Comparison of ENCODE assay signal across 1 cellular context in the genomic region with DNA sequence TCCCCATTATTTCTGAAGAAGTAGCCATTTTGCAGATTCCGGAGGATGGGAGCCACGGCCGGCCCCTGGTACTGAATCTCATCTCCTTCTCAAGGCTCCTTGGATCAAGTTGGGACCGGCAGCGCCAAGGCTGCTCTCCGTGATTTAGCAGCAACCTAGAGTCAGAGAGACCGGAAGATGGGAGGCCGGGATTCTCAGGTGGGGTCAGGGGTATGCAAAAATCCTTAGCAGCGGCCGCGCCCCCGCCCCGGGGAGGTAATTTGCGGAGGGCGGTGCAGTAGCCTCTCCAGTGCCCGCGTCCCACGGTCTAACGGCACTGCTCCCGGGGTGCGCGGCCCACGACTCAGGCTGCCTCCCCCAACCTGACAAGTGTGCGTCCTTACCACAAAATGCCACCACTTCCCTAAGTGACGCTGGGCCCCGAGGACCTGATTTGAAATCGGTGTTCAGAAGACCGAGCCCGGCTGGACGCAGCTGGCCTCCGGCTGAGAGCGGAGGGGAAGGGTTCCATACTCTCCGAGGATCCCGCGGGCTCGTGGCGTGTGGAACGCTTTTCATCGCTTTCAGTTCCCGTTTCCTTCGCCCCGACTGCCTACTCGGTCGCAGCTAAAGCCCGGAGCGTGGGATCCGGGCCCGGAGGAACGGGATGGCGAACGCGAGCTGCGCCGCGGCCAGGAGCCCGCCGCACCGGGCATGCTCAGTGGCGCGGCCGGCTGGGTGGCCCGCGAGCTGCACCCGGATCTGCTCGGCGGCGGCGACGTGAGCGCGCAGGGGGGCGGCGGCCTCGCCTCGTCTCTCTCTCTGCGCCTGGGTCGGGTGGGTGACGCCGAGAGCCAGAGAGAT.
TF ChIP-seq lines count a peak whose summit lies in the region.

A gene with protein sequence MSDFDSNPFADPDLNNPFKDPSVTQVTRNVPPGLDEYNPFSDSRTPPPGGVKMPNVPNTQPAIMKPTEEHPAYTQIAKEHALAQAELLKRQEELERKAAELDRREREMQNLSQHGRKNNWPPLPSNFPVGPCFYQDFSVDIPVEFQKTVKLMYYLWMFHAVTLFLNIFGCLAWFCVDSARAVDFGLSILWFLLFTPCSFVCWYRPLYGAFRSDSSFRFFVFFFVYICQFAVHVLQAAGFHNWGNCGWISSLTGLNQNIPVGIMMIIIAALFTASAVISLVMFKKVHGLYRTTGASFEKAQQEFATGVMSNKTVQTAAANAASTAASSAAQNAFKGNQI (plus strand): TSS at position 787 of the 843 bp plus-strand sequence. CDS start 55 bp downstream, at position 842.

TF ChIP-seq in HepG2, 621 proteins besides CTCF, POLR2A, EP300 and RAD21 (continued from another document and continues in another):
- TF ChIP-seq, protein P1, sequence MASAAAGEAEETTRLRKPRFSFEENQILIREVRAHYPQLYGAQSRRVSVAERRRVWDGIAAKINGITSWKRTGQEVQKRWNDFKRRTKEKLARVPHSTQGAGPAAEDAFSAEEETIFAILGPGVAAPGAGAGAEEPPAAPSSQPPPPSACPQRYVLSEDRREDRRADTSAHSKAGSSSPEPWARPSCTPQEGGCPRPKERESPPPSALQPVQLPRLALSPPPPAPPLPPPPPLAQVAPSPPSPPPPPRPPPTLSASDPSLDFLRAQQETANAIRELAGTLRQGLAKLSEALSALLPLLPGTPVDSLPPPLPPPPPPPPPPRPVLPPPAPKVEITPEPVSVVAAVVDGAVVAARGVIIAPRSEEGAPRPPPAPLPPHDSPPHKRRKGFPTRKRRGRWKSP (CRISPR knock-in tag; IDR thresholded peaks at IDR 0.05), result peak; percentile 64
- TF ChIP-seq MYC (CRISPR knock-in tag; IDR thresholded peaks at IDR 0.05; ENCODE audit: borderline replicate concordance), result peak; percentile 89
- 0 out of 2 replicates have a peak, but pooled peaks have one; percentile 14 for TF ChIP-seq ZNF292 (CRISPR knock-in tag; IDR thresholded peaks at IDR 0.05; ENCODE audit: borderline replicate concordance, low read depth)
- TF ChIP-seq, protein P2, sequence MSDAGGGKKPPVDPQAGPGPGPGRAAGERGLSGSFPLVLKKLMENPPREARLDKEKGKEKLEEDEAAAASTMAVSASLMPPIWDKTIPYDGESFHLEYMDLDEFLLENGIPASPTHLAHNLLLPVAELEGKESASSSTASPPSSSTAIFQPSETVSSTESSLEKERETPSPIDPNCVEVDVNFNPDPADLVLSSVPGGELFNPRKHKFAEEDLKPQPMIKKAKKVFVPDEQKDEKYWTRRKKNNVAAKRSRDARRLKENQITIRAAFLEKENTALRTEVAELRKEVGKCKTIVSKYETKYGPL (CRISPR knock-in tag; IDR thresholded peaks at IDR 0.05), result no peak
- TF ChIP-seq ESRRA (CRISPR knock-in tag; IDR thresholded peaks at IDR 0.05; ENCODE audit: low read depth), result no peak
- TF ChIP-seq SALL1 (CRISPR knock-in tag; IDR thresholded peaks at IDR 0.05), result peak; percentile 58
- 0 out of 2 replicates have a peak, but pooled peaks have one; percentile 38 for TF ChIP-seq ZNF607 (CRISPR knock-in tag; IDR thresholded peaks at IDR 0.05; ENCODE audit: borderline replicate concordance)
- 0 out of 2 replicates have a peak, but pooled peaks have one; percentile 49 for TF ChIP-seq TP53 (CRISPR knock-in tag; conservative IDR thresholded peaks at IDR 0.05)
- no peak for TF ChIP-seq ZNF382 (CRISPR knock-in tag; IDR thresholded peaks at IDR 0.05; ENCODE audit: borderline replicate concordance)
- TF ChIP-seq KMT2A (CRISPR knock-in tag; IDR thresholded peaks at IDR 0.05), result peak; percentile 88
- peak; percentile 31; the same call in 1 of the 2 replicates for TF ChIP-seq BORCS8-MEF2B (CRISPR knock-in tag; IDR thresholded peaks at IDR 0.05)
- peak; percentile 51; the same call in 1 of the 2 replicates for TF ChIP-seq ZNF768 (CRISPR knock-in tag; IDR thresholded peaks at IDR 0.05)
- 0 out of 2 replicates have a peak, but pooled peaks have one; percentile 17 for TF ChIP-seq AHR (CRISPR knock-in tag; IDR thresholded peaks at IDR 0.05)
- TF ChIP-seq ZNF83 (CRISPR knock-in tag; IDR thresholded peaks at IDR 0.05; ENCODE audit: borderline replicate concordance), result 0 out of 2 replicates have a peak, but pooled peaks have one; percentile 86
- 0 out of 2 replicates have a peak, but pooled peaks have one; percentile 31 for TF ChIP-seq ZNF468 (CRISPR knock-in tag; IDR thresholded peaks at IDR 0.05)
- TF ChIP-seq ZFY (CRISPR knock-in tag; IDR thresholded peaks at IDR 0.05), result peak; percentile 59
- TF ChIP-seq, protein P3, sequence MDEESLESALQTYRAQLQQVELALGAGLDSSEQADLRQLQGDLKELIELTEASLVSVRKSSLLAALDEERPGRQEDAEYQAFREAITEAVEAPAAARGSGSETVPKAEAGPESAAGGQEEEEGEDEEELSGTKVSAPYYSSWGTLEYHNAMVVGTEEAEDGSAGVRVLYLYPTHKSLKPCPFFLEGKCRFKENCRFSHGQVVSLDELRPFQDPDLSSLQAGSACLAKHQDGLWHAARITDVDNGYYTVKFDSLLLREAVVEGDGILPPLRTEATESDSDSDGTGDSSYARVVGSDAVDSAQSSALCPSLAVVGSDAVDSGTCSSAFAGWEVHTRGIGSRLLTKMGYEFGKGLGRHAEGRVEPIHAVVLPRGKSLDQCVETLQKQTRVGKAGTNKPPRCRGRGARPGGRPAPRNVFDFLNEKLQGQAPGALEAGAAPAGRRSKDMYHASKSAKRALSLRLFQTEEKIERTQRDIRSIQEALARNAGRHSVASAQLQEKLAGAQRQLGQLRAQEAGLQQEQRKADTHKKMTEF (CRISPR knock-in tag; IDR thresholded peaks at IDR 0.05), result peak; percentile 76
- TF ChIP-seq SSRP1 (CRISPR knock-in tag; IDR thresholded peaks at IDR 0.05), result no peak
- peak; percentile 48; the same call in 1 of the 2 replicates for TF ChIP-seq ZNF501 (CRISPR knock-in tag; IDR thresholded peaks at IDR 0.05)
- TF ChIP-seq ZNF703 (CRISPR knock-in tag; IDR thresholded peaks at IDR 0.05; ENCODE audit: borderline replicate concordance), result 0 out of 2 replicates have a peak, but pooled peaks have one; percentile 44
- TF ChIP-seq JUNB (CRISPR knock-in tag; IDR thresholded peaks at IDR 0.05; ENCODE audit: borderline replicate concordance), result no peak
- peak; percentile 51; the same call in 1 of the 2 replicates for TF ChIP-seq ZFP36L1 (CRISPR knock-in tag; IDR thresholded peaks at IDR 0.05)
- TF ChIP-seq ZSCAN20 (CRISPR knock-in tag; IDR thresholded peaks at IDR 0.05; ENCODE audit: borderline replicate concordance), result no peak
- TF ChIP-seq CCDC6 (CRISPR knock-in tag; IDR thresholded peaks at IDR 0.05), result peak; percentile 77; the same call in 1 of the 2 replicates
- TF ChIP-seq CBX5 (CRISPR knock-in tag; IDR thresholded peaks at IDR 0.05; ENCODE audit: borderline replicate concordance), result no peak
- TF ChIP-seq ZNF782 (CRISPR knock-in tag; IDR thresholded peaks at IDR 0.05; ENCODE audit: borderline replicate concordance), result peak; percentile 61; the same call in 1 of the 2 replicates
- TF ChIP-seq ZBTB20 (CRISPR knock-in tag; IDR thresholded peaks at IDR 0.05; ENCODE audit: borderline replicate concordance, low read depth), result no peak; the same call in 1 of the 2 replicates
- TF ChIP-seq ZNF788 (CRISPR knock-in tag; IDR thresholded peaks at IDR 0.05; ENCODE audit: borderline replicate concordance), result peak; percentile 12; the same call in 1 of the 2 replicates
- peak; percentile 34; the same call in 1 of the 2 replicates for TF ChIP-seq ARID2 (CRISPR knock-in tag; IDR thresholded peaks at IDR 0.05; ENCODE audit: borderline replicate concordance)
- TF ChIP-seq, protein P4, sequence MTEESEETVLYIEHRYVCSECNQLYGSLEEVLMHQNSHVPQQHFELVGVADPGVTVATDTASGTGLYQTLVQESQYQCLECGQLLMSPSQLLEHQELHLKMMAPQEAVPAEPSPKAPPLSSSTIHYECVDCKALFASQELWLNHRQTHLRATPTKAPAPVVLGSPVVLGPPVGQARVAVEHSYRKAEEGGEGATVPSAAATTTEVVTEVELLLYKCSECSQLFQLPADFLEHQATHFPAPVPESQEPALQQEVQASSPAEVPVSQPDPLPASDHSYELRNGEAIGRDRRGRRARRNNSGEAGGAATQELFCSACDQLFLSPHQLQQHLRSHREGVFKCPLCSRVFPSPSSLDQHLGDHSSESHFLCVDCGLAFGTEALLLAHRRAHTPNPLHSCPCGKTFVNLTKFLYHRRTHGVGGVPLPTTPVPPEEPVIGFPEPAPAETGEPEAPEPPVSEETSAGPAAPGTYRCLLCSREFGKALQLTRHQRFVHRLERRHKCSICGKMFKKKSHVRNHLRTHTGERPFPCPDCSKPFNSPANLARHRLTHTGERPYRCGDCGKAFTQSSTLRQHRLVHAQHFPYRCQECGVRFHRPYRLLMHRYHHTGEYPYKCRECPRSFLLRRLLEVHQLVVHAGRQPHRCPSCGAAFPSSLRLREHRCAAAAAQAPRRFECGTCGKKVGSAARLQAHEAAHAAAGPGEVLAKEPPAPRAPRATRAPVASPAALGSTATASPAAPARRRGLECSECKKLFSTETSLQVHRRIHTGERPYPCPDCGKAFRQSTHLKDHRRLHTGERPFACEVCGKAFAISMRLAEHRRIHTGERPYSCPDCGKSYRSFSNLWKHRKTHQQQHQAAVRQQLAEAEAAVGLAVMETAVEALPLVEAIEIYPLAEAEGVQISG (CRISPR knock-in tag; IDR thresholded peaks at IDR 0.05), result peak; percentile 80
- peak; percentile 69; the same call in 1 of the 2 replicates for TF ChIP-seq PRMT3 (CRISPR knock-in tag; IDR thresholded peaks at IDR 0.05; ENCODE audit: borderline replicate concordance, low read depth)
- TF ChIP-seq, protein P5, sequence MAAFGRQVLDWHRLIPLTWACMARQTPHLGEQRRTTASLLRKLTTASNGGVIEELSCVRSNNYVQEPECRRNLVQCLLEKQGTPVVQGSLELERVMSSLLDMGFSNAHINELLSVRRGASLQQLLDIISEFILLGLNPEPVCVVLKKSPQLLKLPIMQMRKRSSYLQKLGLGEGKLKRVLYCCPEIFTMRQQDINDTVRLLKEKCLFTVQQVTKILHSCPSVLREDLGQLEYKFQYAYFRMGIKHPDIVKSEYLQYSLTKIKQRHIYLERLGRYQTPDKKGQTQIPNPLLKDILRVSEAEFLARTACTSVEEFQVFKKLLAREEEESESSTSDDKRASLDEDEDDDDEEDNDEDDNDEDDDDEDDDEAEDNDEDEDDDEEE (CRISPR knock-in tag; IDR thresholded peaks at IDR 0.05), result peak; percentile 74; the same call in 1 of the 2 replicates
- no peak for TF ChIP-seq AGO1 (IDR thresholded peaks at IDR 0.05; ENCODE audit: low read depth, low read length, poor library complexity, severe bottlenecking)
- 0 out of 2 replicates have a peak, but pooled peaks have one; percentile 47 for TF ChIP-seq ZNF746 (CRISPR knock-in tag; IDR thresholded peaks at IDR 0.05)
- TF ChIP-seq ZNF510 (CRISPR knock-in tag; IDR thresholded peaks at IDR 0.05; ENCODE audit: low read depth), result 0 out of 2 replicates have a peak, but pooled peaks have one; percentile 74
- TF ChIP-seq, protein P6, sequence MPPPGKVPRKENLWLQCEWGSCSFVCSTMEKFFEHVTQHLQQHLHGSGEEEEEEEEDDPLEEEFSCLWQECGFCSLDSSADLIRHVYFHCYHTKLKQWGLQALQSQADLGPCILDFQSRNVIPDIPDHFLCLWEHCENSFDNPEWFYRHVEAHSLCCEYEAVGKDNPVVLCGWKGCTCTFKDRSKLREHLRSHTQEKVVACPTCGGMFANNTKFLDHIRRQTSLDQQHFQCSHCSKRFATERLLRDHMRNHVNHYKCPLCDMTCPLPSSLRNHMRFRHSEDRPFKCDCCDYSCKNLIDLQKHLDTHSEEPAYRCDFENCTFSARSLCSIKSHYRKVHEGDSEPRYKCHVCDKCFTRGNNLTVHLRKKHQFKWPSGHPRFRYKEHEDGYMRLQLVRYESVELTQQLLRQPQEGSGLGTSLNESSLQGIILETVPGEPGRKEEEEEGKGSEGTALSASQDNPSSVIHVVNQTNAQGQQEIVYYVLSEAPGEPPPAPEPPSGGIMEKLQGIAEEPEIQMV (CRISPR knock-in tag; IDR thresholded peaks at IDR 0.05; ENCODE audit: low read depth), result peak; percentile 29; the same call in 1 of the 2 replicates
- peak; percentile 57; the same call in 1 of the 2 replicates for TF ChIP-seq ZNF605 (CRISPR knock-in tag; IDR thresholded peaks at IDR 0.05)
- 0 out of 2 replicates have a peak, but pooled peaks have one; percentile 65 for TF ChIP-seq ZNF777 (CRISPR knock-in tag; IDR thresholded peaks at IDR 0.05)
- TF ChIP-seq, protein P7, sequence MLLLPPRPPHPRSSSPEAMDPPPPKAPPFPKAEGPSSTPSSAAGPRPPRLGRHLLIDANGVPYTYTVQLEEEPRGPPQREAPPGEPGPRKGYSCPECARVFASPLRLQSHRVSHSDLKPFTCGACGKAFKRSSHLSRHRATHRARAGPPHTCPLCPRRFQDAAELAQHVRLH (CRISPR knock-in tag; IDR thresholded peaks at IDR 0.05; ENCODE audit: borderline replicate concordance, low read depth), result peak; percentile 62; the same call in 1 of the 2 replicates
- TF ChIP-seq IKZF4 (CRISPR knock-in tag; IDR thresholded peaks at IDR 0.05; ENCODE audit: borderline replicate concordance, low read depth, not compliant biosample characterization), result peak; percentile 56
- peak; percentile 79 for TF ChIP-seq TAF1 (CRISPR knock-in tag; IDR thresholded peaks at IDR 0.05)
- peak; percentile 50 for TF ChIP-seq SRSF1 (optimal IDR thresholded peaks at IDR 0.05; ENCODE audit: low read depth, low read length)
- TF ChIP-seq HDAC1 (CRISPR knock-in tag; IDR thresholded peaks at IDR 0.05), result 0 out of 2 replicates have a peak, but pooled peaks have one; percentile 9
- TF ChIP-seq, protein P8, sequence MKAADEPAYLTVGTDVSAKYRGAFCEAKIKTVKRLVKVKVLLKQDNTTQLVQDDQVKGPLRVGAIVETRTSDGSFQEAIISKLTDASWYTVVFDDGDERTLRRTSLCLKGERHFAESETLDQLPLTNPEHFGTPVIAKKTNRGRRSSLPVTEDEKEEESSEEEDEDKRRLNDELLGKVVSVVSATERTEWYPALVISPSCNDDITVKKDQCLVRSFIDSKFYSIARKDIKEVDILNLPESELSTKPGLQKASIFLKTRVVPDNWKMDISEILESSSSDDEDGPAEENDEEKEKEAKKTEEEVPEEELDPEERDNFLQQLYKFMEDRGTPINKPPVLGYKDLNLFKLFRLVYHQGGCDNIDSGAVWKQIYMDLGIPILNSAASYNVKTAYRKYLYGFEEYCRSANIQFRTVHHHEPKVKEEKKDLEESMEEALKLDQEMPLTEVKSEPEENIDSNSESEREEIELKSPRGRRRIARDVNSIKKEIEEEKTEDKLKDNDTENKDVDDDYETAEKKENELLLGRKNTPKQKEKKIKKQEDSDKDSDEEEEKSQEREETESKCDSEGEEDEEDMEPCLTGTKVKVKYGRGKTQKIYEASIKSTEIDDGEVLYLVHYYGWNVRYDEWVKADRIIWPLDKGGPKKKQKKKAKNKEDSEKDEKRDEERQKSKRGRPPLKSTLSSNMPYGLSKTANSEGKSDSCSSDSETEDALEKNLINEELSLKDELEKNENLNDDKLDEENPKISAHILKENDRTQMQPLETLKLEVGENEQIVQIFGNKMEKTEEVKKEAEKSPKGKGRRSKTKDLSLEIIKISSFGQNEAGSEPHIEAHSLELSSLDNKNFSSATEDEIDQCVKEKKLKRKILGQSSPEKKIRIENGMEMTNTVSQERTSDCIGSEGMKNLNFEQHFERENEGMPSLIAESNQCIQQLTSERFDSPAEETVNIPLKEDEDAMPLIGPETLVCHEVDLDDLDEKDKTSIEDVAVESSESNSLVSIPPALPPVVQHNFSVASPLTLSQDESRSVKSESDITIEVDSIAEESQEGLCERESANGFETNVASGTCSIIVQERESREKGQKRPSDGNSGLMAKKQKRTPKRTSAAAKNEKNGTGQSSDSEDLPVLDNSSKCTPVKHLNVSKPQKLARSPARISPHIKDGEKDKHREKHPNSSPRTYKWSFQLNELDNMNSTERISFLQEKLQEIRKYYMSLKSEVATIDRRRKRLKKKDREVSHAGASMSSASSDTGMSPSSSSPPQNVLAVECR (CRISPR knock-in tag; IDR thresholded peaks at IDR 0.05; ENCODE audit: borderline replicate concordance), result peak; percentile 79
